1 cellular context compared by ENCODE assay signal in the genomic region with DNA sequence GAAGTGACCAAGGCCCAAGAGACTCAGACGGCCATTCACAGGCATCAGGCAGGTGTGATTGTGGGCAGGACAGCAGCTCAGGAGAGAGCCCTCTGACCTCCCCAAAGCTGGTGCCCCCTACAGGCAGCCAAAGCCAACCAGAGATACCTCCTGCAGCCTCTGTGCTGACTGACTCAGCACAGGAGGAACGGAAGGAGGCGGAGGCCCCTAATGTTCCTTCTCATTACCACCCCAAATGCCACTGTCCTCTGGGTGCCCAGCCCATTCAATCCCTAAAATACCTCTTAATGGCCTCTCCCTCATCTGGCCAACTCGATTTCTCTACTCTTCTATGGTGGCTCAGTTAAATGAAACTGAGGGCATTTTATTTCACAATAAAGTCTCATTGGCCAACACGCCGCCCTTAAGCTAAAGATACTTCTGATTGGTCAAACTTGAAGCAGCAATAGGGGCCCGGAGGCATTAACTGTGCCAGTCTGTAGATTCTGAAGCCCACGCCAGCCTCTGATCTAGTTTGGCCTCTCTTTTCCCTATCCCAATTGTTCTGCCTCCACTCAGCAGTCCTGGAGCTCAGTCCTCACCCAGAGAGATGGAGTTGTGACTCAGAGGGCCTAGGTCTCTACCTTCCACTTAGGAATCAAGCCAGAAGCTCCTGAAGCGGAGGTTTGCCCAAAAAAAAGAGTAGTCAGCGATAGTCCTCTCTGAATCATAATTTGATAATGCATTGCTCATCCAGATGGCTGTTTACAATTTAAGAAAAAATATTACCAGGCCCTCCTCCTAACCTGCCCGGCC.
TF ChIP-seq lines count a peak whose summit lies in the region.

No MANE protein-coding gene starts in this region.

TF ChIP-seq in HepG2, 621 proteins besides CTCF, POLR2A, EP300 and RAD21 (continued from another document and continues in another):
- no peak for TF ChIP-seq SNAPC4 (CRISPR knock-in tag; IDR thresholded peaks at IDR 0.05)
- TF ChIP-seq BORCS8-MEF2B (CRISPR knock-in tag; IDR thresholded peaks at IDR 0.05): peak; percentile 34; the same call in 1 of the 2 replicates
- TF ChIP-seq ZNF660 (CRISPR knock-in tag; IDR thresholded peaks at IDR 0.05; ENCODE audit: borderline replicate concordance, low read depth): no peak
- no peak for TF ChIP-seq KMT2B (CRISPR knock-in tag; IDR thresholded peaks at IDR 0.05)
- peak; percentile 41; the same call in 1 of the 2 replicates for TF ChIP-seq ZNF770 (CRISPR knock-in tag; IDR thresholded peaks at IDR 0.05)
- no peak for TF ChIP-seq ZMYM2 (CRISPR knock-in tag; IDR thresholded peaks at IDR 0.05)
- no peak for TF ChIP-seq ZBTB20 (CRISPR knock-in tag; IDR thresholded peaks at IDR 0.05; ENCODE audit: borderline replicate concordance, low read depth)
- no peak for TF ChIP-seq ZNF883 (CRISPR knock-in tag; IDR thresholded peaks at IDR 0.05; ENCODE audit: not compliant biosample characterization)
- TF ChIP-seq ZNF629 (CRISPR knock-in tag; conservative IDR thresholded peaks at IDR 0.05): no peak
- TF ChIP-seq ETV6 (CRISPR knock-in tag; conservative IDR thresholded peaks at IDR 0.05): no peak
- TF ChIP-seq HDAC2 (CRISPR knock-in tag; IDR thresholded peaks at IDR 0.05): 0 out of 2 replicates have a peak, but pooled peaks have one; percentile 20
- TF ChIP-seq WIZ (CRISPR knock-in tag; IDR thresholded peaks at IDR 0.05): no peak
- no peak for TF ChIP-seq ZNF777 (CRISPR knock-in tag; IDR thresholded peaks at IDR 0.05)
- TF ChIP-seq, protein P1, sequence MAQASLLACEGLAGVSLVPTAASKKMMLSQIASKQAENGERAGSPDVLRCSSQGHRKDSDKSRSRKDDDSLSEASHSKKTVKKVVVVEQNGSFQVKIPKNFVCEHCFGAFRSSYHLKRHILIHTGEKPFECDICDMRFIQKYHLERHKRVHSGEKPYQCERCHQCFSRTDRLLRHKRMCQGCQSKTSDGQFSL (CRISPR knock-in tag; IDR thresholded peaks at IDR 0.05): no peak
- no peak for TF ChIP-seq ZNF362 (CRISPR knock-in tag; IDR thresholded peaks at IDR 0.05; ENCODE audit: borderline replicate concordance)
- no peak for TF ChIP-seq IKZF1 (IDR thresholded peaks at IDR 0.05)
- TF ChIP-seq U2AF1 (optimal IDR thresholded peaks at IDR 0.05; ENCODE audit: low read depth, low read length): no peak
- no peak for TF ChIP-seq ZZZ3 (CRISPR knock-in tag; IDR thresholded peaks at IDR 0.05; ENCODE audit: borderline replicate concordance)
- TF ChIP-seq IRF2 (CRISPR knock-in tag; IDR thresholded peaks at IDR 0.05): peak; percentile 53; the same call in 1 of the 2 replicates
- no peak for TF ChIP-seq ZNF430 (CRISPR knock-in tag; IDR thresholded peaks at IDR 0.05)
- TF ChIP-seq JUND (CRISPR knock-in tag; IDR thresholded peaks at IDR 0.05): no peak
- TF ChIP-seq NR2F1 (CRISPR knock-in tag; IDR thresholded peaks at IDR 0.05): peak in 1 of 2 experiments; percentile 52; a peak in 1 of 4 replicates
- TF ChIP-seq NFRKB (IDR thresholded peaks at IDR 0.05): no peak
- 0 out of 2 replicates have a peak, but pooled peaks have one; percentile 40 for TF ChIP-seq MED13 (CRISPR knock-in tag; IDR thresholded peaks at IDR 0.05)
- peak; percentile 62; the same call in 1 of the 2 replicates for TF ChIP-seq KAT8 (CRISPR knock-in tag; IDR thresholded peaks at IDR 0.05)
- TF ChIP-seq, protein P2, sequence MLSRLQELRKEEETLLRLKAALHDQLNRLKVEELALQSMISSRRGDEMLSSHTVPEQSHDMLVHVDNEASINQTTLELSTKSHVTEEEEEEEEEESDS (CRISPR knock-in tag; IDR thresholded peaks at IDR 0.05; ENCODE audit: borderline replicate concordance): no peak
- TF ChIP-seq ZNF33B (CRISPR knock-in tag; IDR thresholded peaks at IDR 0.05): no peak
- no peak for TF ChIP-seq FIP1L1 (IDR thresholded peaks at IDR 0.05; ENCODE audit: borderline replicate concordance, insufficient read depth, low read depth, low read length)
- no peak for TF ChIP-seq ZNF737 (CRISPR knock-in tag; IDR thresholded peaks at IDR 0.05; ENCODE audit: borderline replicate concordance)
- peak; percentile 33; the same call in 1 of the 2 replicates for TF ChIP-seq GABPB1 (CRISPR knock-in tag; IDR thresholded peaks at IDR 0.05)
- no peak for TF ChIP-seq KLF16 (CRISPR knock-in tag; IDR thresholded peaks at IDR 0.05)
- TF ChIP-seq ZNF558 (CRISPR knock-in tag; IDR thresholded peaks at IDR 0.05; ENCODE audit: borderline replicate concordance): 0 out of 2 replicates have a peak, but pooled peaks have one; percentile 36
- TF ChIP-seq JDP2 (CRISPR knock-in tag; IDR thresholded peaks at IDR 0.05; ENCODE audit: borderline replicate concordance): no peak
- TF ChIP-seq GATAD2A (CRISPR knock-in tag; IDR thresholded peaks at IDR 0.05): peak; percentile 36; the same call in 1 of the 2 replicates
- no peak for TF ChIP-seq ZMYM3 (CRISPR knock-in tag; IDR thresholded peaks at IDR 0.05)
- TF ChIP-seq TGIF2 (CRISPR knock-in tag; IDR thresholded peaks at IDR 0.05): no peak; the same call in 1 of the 2 replicates
- TF ChIP-seq ZNF772 (CRISPR knock-in tag; IDR thresholded peaks at IDR 0.05): no peak
- TF ChIP-seq, protein P3, sequence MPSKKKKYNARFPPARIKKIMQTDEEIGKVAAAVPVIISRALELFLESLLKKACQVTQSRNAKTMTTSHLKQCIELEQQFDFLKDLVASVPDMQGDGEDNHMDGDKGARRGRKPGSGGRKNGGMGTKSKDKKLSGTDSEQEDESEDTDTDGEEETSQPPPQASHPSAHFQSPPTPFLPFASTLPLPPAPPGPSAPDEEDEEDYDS (CRISPR knock-in tag; IDR thresholded peaks at IDR 0.05): peak; percentile 44; the same call in 1 of the 2 replicates
- TF ChIP-seq THAP11 (CRISPR knock-in tag; IDR thresholded peaks at IDR 0.05): peak; percentile 26; the same call in 1 of the 2 replicates
- no peak for TF ChIP-seq DR1 (CRISPR knock-in tag; IDR thresholded peaks at IDR 0.05)
- peak; percentile 10; the same call in 1 of the 2 replicates for TF ChIP-seq ZFX (CRISPR knock-in tag; IDR thresholded peaks at IDR 0.05; ENCODE audit: low read depth)
- no peak for TF ChIP-seq TBX2 (CRISPR knock-in tag; IDR thresholded peaks at IDR 0.05; ENCODE audit: borderline replicate concordance)
- TF ChIP-seq HOXA9 (CRISPR knock-in tag; IDR thresholded peaks at IDR 0.05; ENCODE audit: borderline replicate concordance): no peak
- TF ChIP-seq SIX1 (CRISPR knock-in tag; IDR thresholded peaks at IDR 0.05; ENCODE audit: borderline replicate concordance): no peak
- TF ChIP-seq, protein P4, sequence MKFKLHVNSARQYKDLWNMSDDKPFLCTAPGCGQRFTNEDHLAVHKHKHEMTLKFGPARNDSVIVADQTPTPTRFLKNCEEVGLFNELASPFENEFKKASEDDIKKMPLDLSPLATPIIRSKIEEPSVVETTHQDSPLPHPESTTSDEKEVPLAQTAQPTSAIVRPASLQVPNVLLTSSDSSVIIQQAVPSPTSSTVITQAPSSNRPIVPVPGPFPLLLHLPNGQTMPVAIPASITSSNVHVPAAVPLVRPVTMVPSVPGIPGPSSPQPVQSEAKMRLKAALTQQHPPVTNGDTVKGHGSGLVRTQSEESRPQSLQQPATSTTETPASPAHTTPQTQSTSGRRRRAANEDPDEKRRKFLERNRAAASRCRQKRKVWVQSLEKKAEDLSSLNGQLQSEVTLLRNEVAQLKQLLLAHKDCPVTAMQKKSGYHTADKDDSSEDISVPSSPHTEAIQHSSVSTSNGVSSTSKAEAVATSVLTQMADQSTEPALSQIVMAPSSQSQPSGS (CRISPR knock-in tag; IDR thresholded peaks at IDR 0.05): no peak
- TF ChIP-seq ZSCAN29 (CRISPR knock-in tag; conservative IDR thresholded peaks at IDR 0.05): no peak
- TF ChIP-seq ZNF878 (CRISPR knock-in tag; IDR thresholded peaks at IDR 0.05): no peak
- no peak for TF ChIP-seq GFI1 (CRISPR knock-in tag; IDR thresholded peaks at IDR 0.05; ENCODE audit: borderline replicate concordance)
- TF ChIP-seq ZNF501 (CRISPR knock-in tag; IDR thresholded peaks at IDR 0.05): no peak
- 0 out of 2 replicates have a peak, but pooled peaks have one; percentile 15 for TF ChIP-seq THRA (CRISPR knock-in tag; IDR thresholded peaks at IDR 0.05; ENCODE audit: borderline replicate concordance)
